Comparison of ENCODE assay signal across 1 cellular context in genomic region chr2:10285578-10286198, GRCh38.
TF ChIP-seq lines count a peak whose summit lies in the region.

No MANE protein-coding gene starts in this region.

TF ChIP-seq in K562, 482 proteins besides CTCF, POLR2A, EP300 and RAD21 (continued from another document and continues in another):
- TF ChIP-seq ZBTB26 (CRISPR knock-in tag; IDR thresholded peaks at IDR 0.05) (no peak), MLLT1 (IDR thresholded peaks at IDR 0.05) (no peak), ZNF277 (CRISPR knock-in tag; IDR thresholded peaks at IDR 0.05; ENCODE audit: borderline replicate concordance) (no peak), ZNF316 (IDR thresholded peaks at IDR 0.05) (peak; percentile 71), PCBP1 (IDR thresholded peaks at IDR 0.05; ENCODE audit: low read depth, low read length, poor library complexity, severe bottlenecking) (no peak), NFE2L1 (tag; IDR thresholded peaks at IDR 0.05; ENCODE audit: borderline replicate concordance, low read depth) (0 out of 2 replicates have a peak, but pooled peaks have one; percentile 19), POLR2H (tag; IDR thresholded peaks at IDR 0.05; ENCODE audit: low read depth) (no peak), CTCFL (IDR thresholded peaks at IDR 0.05; ENCODE audit: borderline replicate concordance, insufficient read depth, low read depth, low read length, poor library complexity, severe bottlenecking) (peak; percentile 64), CLOCK (CRISPR knock-in tag; IDR thresholded peaks at IDR 0.05; ENCODE audit: borderline replicate concordance) (no peak), CREM (IDR thresholded peaks at IDR 0.05; ENCODE audit: low read depth) (no peak), POLR2G (IDR thresholded peaks at IDR 0.05; ENCODE audit: low read depth, low read length) (0 out of 2 replicates have a peak, but pooled peaks have one; percentile 28), STAG1 (CRISPR knock-in tag; IDR thresholded peaks at IDR 0.05; ENCODE audit: borderline replicate concordance) (no peak), ZNF282 (CRISPR knock-in tag; IDR thresholded peaks at IDR 0.05) (no peak), CREB5 (CRISPR knock-in tag; IDR thresholded peaks at IDR 0.05) (no peak), NFRKB (IDR thresholded peaks at IDR 0.05; ENCODE audit: low read depth) (no peak), E2F3 (CRISPR knock-in tag; IDR thresholded peaks at IDR 0.05) (peak; percentile 20; the same call in 1 of the 2 replicates), KDM2B (CRISPR knock-in tag; IDR thresholded peaks at IDR 0.05) (no peak), L3MBTL2 (IDR thresholded peaks at IDR 0.05) (peak; percentile 66; the same call in 1 of the 2 replicates), ZNF79 (CRISPR knock-in tag; IDR thresholded peaks at IDR 0.05; ENCODE audit: low read depth) (no peak), GATAD2A (IDR thresholded peaks at IDR 0.05) (peak; percentile 20; the same call in 1 of the 2 replicates), ID3 (CRISPR knock-in tag; IDR thresholded peaks at IDR 0.05) (no peak), ID3 (tag; IDR thresholded peaks at IDR 0.05) (peak; percentile 24; the same call in 1 of the 2 replicates), SMAD1 (IDR thresholded peaks at IDR 0.05; ENCODE audit: low read depth, low read length, partially characterized antibody) (no peak), NFATC3 (IDR thresholded peaks at IDR 0.05) (no peak), DNMT1 (IDR thresholded peaks at IDR 0.05) (no peak), SAFB2 (IDR thresholded peaks at IDR 0.05; ENCODE audit: borderline replicate concordance, low read depth, low read length, severe bottlenecking) (no peak), ELF2 (CRISPR knock-in tag; IDR thresholded peaks at IDR 0.05) (no peak), TAL1 (IDR thresholded peaks at IDR 0.05) (no peak), ZNF77 (CRISPR knock-in tag; IDR thresholded peaks at IDR 0.05) (no peak), MAFG (tag; conservative IDR thresholded peaks at IDR 0.05) (peak; percentile 74), ZNF586 (CRISPR knock-in tag; conservative IDR thresholded peaks at IDR 0.05) (no peak), ZNF445 (CRISPR knock-in tag; IDR thresholded peaks at IDR 0.05; ENCODE audit: low read depth) (no peak), RNF219 (CRISPR knock-in tag; IDR thresholded peaks at IDR 0.05) (no peak), ZNF280A (IDR thresholded peaks at IDR 0.05; ENCODE audit: low read depth, partially characterized antibody) (no peak), TRIM25 (IDR thresholded peaks at IDR 0.05; ENCODE audit: borderline replicate concordance) (no peak), ZSCAN32 (CRISPR knock-in tag; IDR thresholded peaks at IDR 0.05) (no peak), C11orf30 (IDR thresholded peaks at IDR 0.05; ENCODE audit: low read depth) (peak; percentile 79), LEF1 (IDR thresholded peaks at IDR 0.05) (no peak), TFAP4 (CRISPR knock-in tag; IDR thresholded peaks at IDR 0.05; ENCODE audit: borderline replicate concordance) (peak; percentile 41; the same call in 1 of the 2 replicates), USF2 (CRISPR knock-in tag; IDR thresholded peaks at IDR 0.05) (peak; percentile 33; the same call in 1 of the 2 replicates), ZBTB9 (CRISPR knock-in tag; IDR thresholded peaks at IDR 0.05) (no peak), ZEB2 (IDR thresholded peaks at IDR 0.05) (no peak), ETV5 (CRISPR knock-in tag; IDR thresholded peaks at IDR 0.05; ENCODE audit: low read depth) (no peak), HSF4 (CRISPR knock-in tag; IDR thresholded peaks at IDR 0.05; ENCODE audit: borderline replicate concordance) (no peak)
